Comparison of ENCODE assay signal across 14 cellular contexts in the genomic region with DNA sequence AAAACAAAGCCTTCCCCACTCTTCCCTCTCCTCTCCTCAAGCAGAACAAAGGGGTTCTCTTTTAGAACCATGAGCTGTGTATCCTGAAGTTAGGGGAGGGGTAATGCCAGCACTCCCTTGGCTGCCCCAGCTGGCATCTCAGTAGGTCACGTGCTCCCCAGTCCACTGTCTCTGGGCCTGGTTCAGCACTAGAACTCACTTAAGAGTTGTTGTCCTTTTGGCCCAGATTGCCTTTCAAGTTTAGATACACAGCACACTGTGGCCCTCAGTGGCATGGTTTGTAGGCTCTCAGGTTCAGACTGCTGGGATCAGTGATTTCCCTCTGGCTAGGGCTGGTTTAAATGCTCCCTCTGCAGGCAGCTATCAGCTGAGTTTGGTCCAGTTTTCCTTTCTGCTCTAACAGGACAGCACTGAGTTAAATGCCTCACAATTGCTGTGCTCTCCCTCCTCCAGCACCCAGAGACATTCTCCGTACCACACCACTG.
DNase-seq lines count a peak whose midpoint lies in the region; ATAC-seq, FAIRE-seq and TF ChIP-seq lines count a peak whose summit lies in the region.
"Had no signal": no experiment of that assay in that cellular context is flagged by ENCODE, and none has a peak within 500 bp of the region (broad histone marks: within the 10 kb centered on the region; RNA-seq: fewer than 3 reads in every experiment).

No MANE protein-coding gene starts in this region.

- peaks cover 4% of the 10 kb centered on the region for H3K9me3 Mint-ChIP-seq in type B pancreatic cell
- H3K9me3 Mint-ChIP-seq: T-helper 2 cell treated with Interferon-gamma antibody and Interleukin-4, amounts not matched to agents 5 μg/mL and 100 μg/mL, for 36 hours had no signal

- peaks cover 0 to 2% of the 10 kb centered on the region in 2 donors for H3K9me3 ChIP-seq in kidney (ENCODE audit: control insufficient read depth in 1 of 2, low read length in 2 of 2)
- H3K9me3 ChIP-seq: upper lobe of right lung had no signal

- no peaks in the 10 kb centered on the region for H3K36me3 ChIP-seq in kidney (ENCODE audit: control insufficient read depth in 1 of 2, insufficient read depth in 2 of 2, low read length in 2 of 2)
- H3K36me3 ChIP-seq: upper lobe of right lung had no signal

- no peaks in the 10 kb centered on the region for H3K36me3 Mint-ChIP-seq in type B pancreatic cell
- H3K36me3 Mint-ChIP-seq: activated CD4-positive, alpha-beta memory T cell treated with anti-CD3 and anti-CD28 coated beads for 36 hours had no signal

- FAIRE-seq in kidney (lab: Jason Lieb, UNC): no peak

- no peak overlapping the region for H3K27ac Mint-ChIP-seq in type B pancreatic cell
- H3K27ac Mint-ChIP-seq: activated CD4-positive, alpha-beta memory T cell treated with anti-CD3 and anti-CD28 coated beads for 36 hours; T-helper 2 cell treated with Interferon-gamma antibody and Interleukin-4, amounts not matched to agents 5 μg/mL and 100 μg/mL, for 36 hours had no signal

- H3K27ac ChIP-seq in dorsolateral prefrontal cortex: no peak overlapping the region
- no peak overlapping the region for H3K27ac ChIP-seq in kidney (ENCODE audit: low read depth in 2 of 2, low read length in 2 of 2)
- H3K27ac ChIP-seq: upper lobe of right lung had no signal

- H3K27me3 Mint-ChIP-seq in type B pancreatic cell: no peaks in the 10 kb centered on the region

- ATAC-seq in Right ventricle myocardium inferior: peak; percentile 79
- ATAC-seq in GM18858 (IDR thresholded peaks at IDR 0.05; ENCODE audit: unreplicated experiment): no peak
- no peak for ATAC-seq in HG02642 (IDR thresholded peaks at IDR 0.05; ENCODE audit: poor library complexity, unreplicated experiment)
- ATAC-seq: upper lobe of right lung had no signal

- peak in 45 of 56 donors; percentile 11 to 62 (median 33) for TF ChIP-seq CTCF in dorsolateral prefrontal cortex (IDR thresholded peaks at IDR 0.05 in 54 of 56, conservative IDR thresholded peaks at IDR 0.05 in 2 of 56; ENCODE audit: low read depth in 1 of 56, partially characterized antibody in 56 of 56)
- TF ChIP-seq CTCF in kidney (IDR thresholded peaks at IDR 0.05; ENCODE audit: borderline replicate concordance, extremely low read depth, insufficient read depth): peak; percentile 31
- peak; percentile 37 for TF ChIP-seq CTCF in type B pancreatic cell (conservative IDR thresholded peaks at IDR 0.05)

- H3K9ac ChIP-seq in kidney (ENCODE audit: low read length in 2 of 2): no peak overlapping the region

- intact Hi-C loops in Right ventricle myocardium inferior (cut with DNase I) (loop anchor here (5.0 kb wide), 1 partner anchor 108 kb away; no protein-coding TSS in a partner anchor), cardiac septum (cut with DNase I) (no loop called here), dorsolateral prefrontal cortex (cut with DNase I) (loop anchor here in 1 of 2 donors (2.0 kb wide), 1 partner anchor 108 kb away; no protein-coding TSS in a partner anchor), kidney (cut with DNase I) (no loop called here)

- no peaks in the 10 kb centered on the region for H3K27me3 ChIP-seq in dorsolateral prefrontal cortex
- H3K27me3 ChIP-seq: upper lobe of right lung had no signal

- H3K4me1 ChIP-seq in kidney (ENCODE audit: control insufficient read depth in 1 of 2, insufficient read depth in 1 of 2, low read depth in 1 of 2, low read length in 2 of 2): no peaks in the 10 kb centered on the region
- H3K4me1 ChIP-seq: upper lobe of right lung had no signal

- H3K4me1 Mint-ChIP-seq in type B pancreatic cell (ENCODE audit: unreplicated experiment): no peaks in the 10 kb centered on the region

- no peak overlapping the region for H3K4me3 ChIP-seq in dorsolateral prefrontal cortex
- H3K4me3 ChIP-seq in kidney (ENCODE audit: low read length in 2 of 2): no peak overlapping the region
- H3K4me3 ChIP-seq: upper lobe of right lung had no signal

- DNase-seq in Right ventricle myocardium inferior (ENCODE audit: missing footprints) (no peak), cardiac septum (ENCODE audit: low spot score) (no peak), dorsolateral prefrontal cortex (peak in 3 of 10 donors; percentile 11 to 34 (median 29)), kidney (no peak), type B pancreatic cell (ENCODE audit: extremely low spot score, unreplicated experiment) (no peak)
- DNase-seq in activated T-cell treated with anti-CD3 and anti-CD28 coated beads, Interleukin-2, amount 50 U/mL, for 48 hours: no peak
- DNase-seq: activated CD4-positive, alpha-beta memory T cell treated with anti-CD3 and anti-CD28 coated beads for 36 hours; activated naive CD4-positive, alpha-beta T cell treated with Interleukin-2 at 50 U/mL for 16 hours; glutamatergic neuron; NCI-H1930; upper lobe of right lung had no signal

- H3K4me3 Mint-ChIP-seq in type B pancreatic cell: no peak overlapping the region
- H3K4me3 Mint-ChIP-seq: activated CD4-positive, alpha-beta memory T cell treated with anti-CD3 and anti-CD28 coated beads for 36 hours; T-helper 2 cell treated with Interferon-gamma antibody and Interleukin-4, amounts not matched to agents 5 μg/mL and 100 μg/mL, for 36 hours had no signal
